1 cellular context compared by ENCODE assay signal in the genomic region with DNA sequence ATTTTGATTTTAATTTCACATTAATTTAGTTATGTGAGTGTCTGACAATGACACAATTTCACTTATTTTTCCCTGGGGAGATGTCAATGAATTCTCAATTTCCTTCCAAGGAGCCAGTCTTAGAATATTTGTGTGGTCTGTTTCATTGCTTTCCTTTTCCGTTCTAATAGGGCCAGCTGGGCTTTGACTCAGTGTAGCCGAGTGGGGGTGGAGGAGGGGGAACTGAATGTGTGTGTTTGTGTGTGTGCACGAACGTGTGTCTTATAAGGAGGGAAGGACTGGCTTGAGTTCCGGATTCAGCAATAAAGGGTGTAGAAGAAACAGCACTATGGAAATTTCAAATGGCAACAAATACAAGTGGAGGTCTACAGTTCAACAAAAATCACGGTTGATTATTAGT.
A peak's percentile ranks its signal among the peaks of the same experiment; 100 is the strongest.
TF ChIP-seq lines count a peak whose summit lies in the region.

No MANE protein-coding gene starts in this region.

TF ChIP-seq in GM12878, 131 proteins besides CTCF, POLR2A, EP300 and RAD21 (continued from another document):
- TF ChIP-seq, protein P1, sequence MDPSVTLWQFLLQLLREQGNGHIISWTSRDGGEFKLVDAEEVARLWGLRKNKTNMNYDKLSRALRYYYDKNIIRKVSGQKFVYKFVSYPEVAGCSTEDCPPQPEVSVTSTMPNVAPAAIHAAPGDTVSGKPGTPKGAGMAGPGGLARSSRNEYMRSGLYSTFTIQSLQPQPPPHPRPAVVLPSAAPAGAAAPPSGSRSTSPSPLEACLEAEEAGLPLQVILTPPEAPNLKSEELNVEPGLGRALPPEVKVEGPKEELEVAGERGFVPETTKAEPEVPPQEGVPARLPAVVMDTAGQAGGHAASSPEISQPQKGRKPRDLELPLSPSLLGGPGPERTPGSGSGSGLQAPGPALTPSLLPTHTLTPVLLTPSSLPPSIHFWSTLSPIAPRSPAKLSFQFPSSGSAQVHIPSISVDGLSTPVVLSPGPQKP (IDR thresholded peaks at IDR 0.05; ENCODE audit: low read depth, low read length) = no peak
- TF ChIP-seq FOXK2 (IDR thresholded peaks at IDR 0.05) = no peak
- TF ChIP-seq CREB1 (IDR thresholded peaks at IDR 0.05; ENCODE audit: low read depth) = peak; percentile 12; the same call in 1 of the 2 replicates
- TF ChIP-seq ZNF274 (IDR thresholded peaks at IDR 0.05; ENCODE audit: insufficient read depth, insufficient read length) = no peak
- TF ChIP-seq SRF (IDR thresholded peaks at IDR 0.05; ENCODE audit: low read depth in 2 of 2, low read length in 2 of 2) = 0 out of 4 replicates have a peak, but pooled peaks of 1 of the 2 experiments have one; percentile 14
- no peak for TF ChIP-seq KLF5 (IDR thresholded peaks at IDR 0.05; ENCODE audit: partially characterized antibody)
- no peak for TF ChIP-seq ZZZ3 (IDR thresholded peaks at IDR 0.05; ENCODE audit: control insufficient read depth, insufficient read length, low read depth)
- no peak for TF ChIP-seq SMC3 (IDR thresholded peaks at IDR 0.05; ENCODE audit: borderline replicate concordance, low read length)
- TF ChIP-seq, protein P2, sequence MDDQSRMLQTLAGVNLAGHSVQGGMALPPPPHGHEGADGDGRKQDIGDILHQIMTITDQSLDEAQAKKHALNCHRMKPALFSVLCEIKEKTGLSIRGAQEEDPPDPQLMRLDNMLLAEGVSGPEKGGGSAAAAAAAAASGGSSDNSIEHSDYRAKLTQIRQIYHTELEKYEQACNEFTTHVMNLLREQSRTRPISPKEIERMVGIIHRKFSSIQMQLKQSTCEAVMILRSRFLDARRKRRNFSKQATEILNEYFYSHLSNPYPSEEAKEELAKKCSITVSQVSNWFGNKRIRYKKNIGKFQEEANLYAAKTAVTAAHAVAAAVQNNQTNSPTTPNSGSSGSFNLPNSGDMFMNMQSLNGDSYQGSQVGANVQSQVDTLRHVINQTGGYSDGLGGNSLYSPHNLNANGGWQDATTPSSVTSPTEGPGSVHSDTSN (IDR thresholded peaks at IDR 0.05; ENCODE audit: insufficient replicate concordance, low read depth, low read length) = no peak
- no peak for TF ChIP-seq YBX1 (IDR thresholded peaks at IDR 0.05)
- TF ChIP-seq BCL11A (IDR thresholded peaks at IDR 0.05; ENCODE audit: low read depth, low read length) = no peak
- TF ChIP-seq, protein P3, sequence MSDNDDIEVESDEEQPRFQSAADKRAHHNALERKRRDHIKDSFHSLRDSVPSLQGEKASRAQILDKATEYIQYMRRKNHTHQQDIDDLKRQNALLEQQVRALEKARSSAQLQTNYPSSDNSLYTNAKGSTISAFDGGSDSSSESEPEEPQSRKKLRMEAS (IDR thresholded peaks at IDR 0.05; ENCODE audit: low read depth, low read length) = no peak
- TF ChIP-seq CHD4 (IDR thresholded peaks at IDR 0.05) = no peak
- no peak for TF ChIP-seq NRF1 (conservative IDR thresholded peaks at IDR 0.05; ENCODE audit: low read depth, low read length)
- TF ChIP-seq, protein P4, sequence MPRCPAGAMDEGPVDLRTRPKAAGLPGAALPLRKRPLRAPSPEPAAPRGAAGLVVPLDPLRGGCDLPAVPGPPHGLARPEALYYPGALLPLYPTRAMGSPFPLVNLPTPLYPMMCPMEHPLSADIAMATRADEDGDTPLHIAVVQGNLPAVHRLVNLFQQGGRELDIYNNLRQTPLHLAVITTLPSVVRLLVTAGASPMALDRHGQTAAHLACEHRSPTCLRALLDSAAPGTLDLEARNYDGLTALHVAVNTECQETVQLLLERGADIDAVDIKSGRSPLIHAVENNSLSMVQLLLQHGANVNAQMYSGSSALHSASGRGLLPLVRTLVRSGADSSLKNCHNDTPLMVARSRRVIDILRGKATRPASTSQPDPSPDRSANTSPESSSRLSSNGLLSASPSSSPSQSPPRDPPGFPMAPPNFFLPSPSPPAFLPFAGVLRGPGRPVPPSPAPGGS (IDR thresholded peaks at IDR 0.05; ENCODE audit: borderline replicate concordance, insufficient read depth, low read depth, low read length, poor library complexity, severe bottlenecking) = no peak
- TF ChIP-seq SP1 (IDR thresholded peaks at IDR 0.05; ENCODE audit: low read depth, low read length) = no peak
- 0 out of 2 replicates have a peak, but pooled peaks have one; percentile 57 for TF ChIP-seq PML (IDR thresholded peaks at IDR 0.05; ENCODE audit: low read length)
- TF ChIP-seq KAT2A (conservative IDR thresholded peaks at IDR 0.05; ENCODE audit: control insufficient read depth, low read depth, low read length) = no peak
- TF ChIP-seq TCF3 (IDR thresholded peaks at IDR 0.05; ENCODE audit: borderline replicate concordance, insufficient read depth, low read depth, low read length) = peak; percentile 80; the same call in 1 of the 2 replicates
- TF ChIP-seq, protein P5, sequence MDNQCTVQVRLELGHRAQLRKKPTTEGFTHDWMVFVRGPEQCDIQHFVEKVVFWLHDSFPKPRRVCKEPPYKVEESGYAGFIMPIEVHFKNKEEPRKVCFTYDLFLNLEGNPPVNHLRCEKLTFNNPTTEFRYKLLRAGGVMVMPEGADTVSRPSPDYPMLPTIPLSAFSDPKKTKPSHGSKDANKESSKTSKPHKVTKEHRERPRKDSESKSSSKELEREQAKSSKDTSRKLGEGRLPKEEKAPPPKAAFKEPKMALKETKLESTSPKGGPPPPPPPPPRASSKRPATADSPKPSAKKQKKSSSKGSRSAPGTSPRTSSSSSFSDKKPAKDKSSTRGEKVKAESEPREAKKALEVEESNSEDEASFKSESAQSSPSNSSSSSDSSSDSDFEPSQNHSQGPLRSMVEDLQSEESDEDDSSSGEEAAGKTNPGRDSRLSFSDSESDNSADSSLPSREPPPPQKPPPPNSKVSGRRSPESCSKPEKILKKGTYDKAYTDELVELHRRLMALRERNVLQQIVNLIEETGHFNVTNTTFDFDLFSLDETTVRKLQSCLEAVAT (IDR thresholded peaks at IDR 0.05) = no peak
- TF ChIP-seq, protein P6, sequence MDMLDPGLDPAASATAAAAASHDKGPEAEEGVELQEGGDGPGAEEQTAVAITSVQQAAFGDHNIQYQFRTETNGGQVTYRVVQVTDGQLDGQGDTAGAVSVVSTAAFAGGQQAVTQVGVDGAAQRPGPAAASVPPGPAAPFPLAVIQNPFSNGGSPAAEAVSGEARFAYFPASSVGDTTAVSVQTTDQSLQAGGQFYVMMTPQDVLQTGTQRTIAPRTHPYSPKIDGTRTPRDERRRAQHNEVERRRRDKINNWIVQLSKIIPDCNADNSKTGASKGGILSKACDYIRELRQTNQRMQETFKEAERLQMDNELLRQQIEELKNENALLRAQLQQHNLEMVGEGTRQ (IDR thresholded peaks at IDR 0.05; ENCODE audit: borderline replicate concordance, low read depth, low read length) = no peak
- TF ChIP-seq MXI1 (IDR thresholded peaks at IDR 0.05; ENCODE audit: low read depth, low read length) = 0 out of 2 replicates have a peak, but pooled peaks have one; percentile 27
- no peak for TF ChIP-seq ESRRA (IDR thresholded peaks at IDR 0.05; ENCODE audit: low read length)
- TF ChIP-seq WRNIP1 (IDR thresholded peaks at IDR 0.05; ENCODE audit: borderline replicate concordance, low read depth, low read length) = no peak
- TF ChIP-seq, protein P7, sequence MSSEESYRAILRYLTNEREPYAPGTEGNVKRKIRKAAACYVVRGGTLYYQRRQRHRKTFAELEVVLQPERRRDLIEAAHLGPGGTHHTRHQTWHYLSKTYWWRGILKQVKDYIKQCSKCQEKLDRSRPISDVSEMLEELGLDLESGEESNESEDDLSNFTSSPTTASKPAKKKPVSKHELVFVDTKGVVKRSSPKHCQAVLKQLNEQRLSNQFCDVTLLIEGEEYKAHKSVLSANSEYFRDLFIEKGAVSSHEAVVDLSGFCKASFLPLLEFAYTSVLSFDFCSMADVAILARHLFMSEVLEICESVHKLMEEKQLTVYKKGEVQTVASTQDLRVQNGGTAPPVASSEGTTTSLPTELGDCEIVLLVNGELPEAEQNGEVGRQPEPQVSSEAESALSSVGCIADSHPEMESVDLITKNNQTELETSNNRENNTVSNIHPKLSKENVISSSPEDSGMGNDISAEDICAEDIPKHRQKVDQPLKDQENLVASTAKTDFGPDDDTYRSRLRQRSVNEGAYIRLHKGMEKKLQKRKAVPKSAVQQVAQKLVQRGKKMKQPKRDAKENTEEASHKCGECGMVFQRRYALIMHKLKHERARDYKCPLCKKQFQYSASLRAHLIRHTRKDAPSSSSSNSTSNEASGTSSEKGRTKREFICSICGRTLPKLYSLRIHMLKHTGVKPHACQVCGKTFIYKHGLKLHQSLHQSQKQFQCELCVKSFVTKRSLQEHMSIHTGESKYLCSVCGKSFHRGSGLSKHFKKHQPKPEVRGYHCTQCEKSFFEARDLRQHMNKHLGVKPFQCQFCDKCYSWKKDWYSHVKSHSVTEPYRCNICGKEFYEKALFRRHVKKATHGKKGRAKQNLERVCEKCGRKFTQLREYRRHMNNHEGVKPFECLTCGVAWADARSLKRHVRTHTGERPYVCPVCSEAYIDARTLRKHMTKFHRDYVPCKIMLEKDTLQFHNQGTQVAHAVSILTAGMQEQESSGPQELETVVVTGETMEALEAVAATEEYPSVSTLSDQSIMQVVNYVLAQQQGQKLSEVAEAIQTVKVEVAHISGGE (CRISPR knock-in tag; IDR thresholded peaks at IDR 0.05) = no peak
- TF ChIP-seq SPI1 (IDR thresholded peaks at IDR 0.05; ENCODE audit: borderline replicate concordance, insufficient read depth, low read depth, low read length) = no peak
- no peak for TF ChIP-seq BHLHE40 (IDR thresholded peaks at IDR 0.05; ENCODE audit: borderline replicate concordance in 1 of 2, low read depth in 2 of 2, low read length in 1 of 2)
- peak in 1 of 2 experiments; percentile 70; a peak in 2 of 4 replicates for TF ChIP-seq ETV6 (conservative IDR thresholded peaks at IDR 0.05 in 1 of 2, IDR thresholded peaks at IDR 0.05 in 1 of 2; ENCODE audit: borderline replicate concordance in 1 of 2, low read depth in 1 of 2)
- TF ChIP-seq PAX5 (IDR thresholded peaks at IDR 0.05; ENCODE audit: borderline replicate concordance, low read depth, low read length) = no peak
- TF ChIP-seq SMARCA5 (IDR thresholded peaks at IDR 0.05) = no peak
- peak in 1 of 2 experiments; percentile 48; a peak in 1 of 4 replicates for TF ChIP-seq CEBPB (IDR thresholded peaks at IDR 0.05; ENCODE audit: borderline replicate concordance in 1 of 2, low read depth in 2 of 2, low read length in 2 of 2)
- TF ChIP-seq, protein P8, sequence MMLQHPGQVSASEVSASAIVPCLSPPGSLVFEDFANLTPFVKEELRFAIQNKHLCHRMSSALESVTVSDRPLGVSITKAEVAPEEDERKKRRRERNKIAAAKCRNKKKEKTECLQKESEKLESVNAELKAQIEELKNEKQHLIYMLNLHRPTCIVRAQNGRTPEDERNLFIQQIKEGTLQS (IDR thresholded peaks at IDR 0.05; ENCODE audit: borderline replicate concordance, extremely low read depth, low read depth, low read length) = no peak
- peak; percentile 56; the same call in 1 of the 2 replicates for TF ChIP-seq MEF2A (IDR thresholded peaks at IDR 0.05; ENCODE audit: insufficient read depth, low read depth, low read length)
- TF ChIP-seq EED (IDR thresholded peaks at IDR 0.05; ENCODE audit: low read depth) = peak; percentile 66
- no peak for TF ChIP-seq MYC (IDR thresholded peaks at IDR 0.05; ENCODE audit: insufficient read depth, insufficient read length, insufficient replicate concordance, low read length, severe bottlenecking)
- TF ChIP-seq CBFB (IDR thresholded peaks at IDR 0.05; ENCODE audit: low read depth) = no peak
- TF ChIP-seq POU2F2 (IDR thresholded peaks at IDR 0.05; ENCODE audit: borderline replicate concordance, low read depth, low read length) = no peak
- TF ChIP-seq, protein P9, sequence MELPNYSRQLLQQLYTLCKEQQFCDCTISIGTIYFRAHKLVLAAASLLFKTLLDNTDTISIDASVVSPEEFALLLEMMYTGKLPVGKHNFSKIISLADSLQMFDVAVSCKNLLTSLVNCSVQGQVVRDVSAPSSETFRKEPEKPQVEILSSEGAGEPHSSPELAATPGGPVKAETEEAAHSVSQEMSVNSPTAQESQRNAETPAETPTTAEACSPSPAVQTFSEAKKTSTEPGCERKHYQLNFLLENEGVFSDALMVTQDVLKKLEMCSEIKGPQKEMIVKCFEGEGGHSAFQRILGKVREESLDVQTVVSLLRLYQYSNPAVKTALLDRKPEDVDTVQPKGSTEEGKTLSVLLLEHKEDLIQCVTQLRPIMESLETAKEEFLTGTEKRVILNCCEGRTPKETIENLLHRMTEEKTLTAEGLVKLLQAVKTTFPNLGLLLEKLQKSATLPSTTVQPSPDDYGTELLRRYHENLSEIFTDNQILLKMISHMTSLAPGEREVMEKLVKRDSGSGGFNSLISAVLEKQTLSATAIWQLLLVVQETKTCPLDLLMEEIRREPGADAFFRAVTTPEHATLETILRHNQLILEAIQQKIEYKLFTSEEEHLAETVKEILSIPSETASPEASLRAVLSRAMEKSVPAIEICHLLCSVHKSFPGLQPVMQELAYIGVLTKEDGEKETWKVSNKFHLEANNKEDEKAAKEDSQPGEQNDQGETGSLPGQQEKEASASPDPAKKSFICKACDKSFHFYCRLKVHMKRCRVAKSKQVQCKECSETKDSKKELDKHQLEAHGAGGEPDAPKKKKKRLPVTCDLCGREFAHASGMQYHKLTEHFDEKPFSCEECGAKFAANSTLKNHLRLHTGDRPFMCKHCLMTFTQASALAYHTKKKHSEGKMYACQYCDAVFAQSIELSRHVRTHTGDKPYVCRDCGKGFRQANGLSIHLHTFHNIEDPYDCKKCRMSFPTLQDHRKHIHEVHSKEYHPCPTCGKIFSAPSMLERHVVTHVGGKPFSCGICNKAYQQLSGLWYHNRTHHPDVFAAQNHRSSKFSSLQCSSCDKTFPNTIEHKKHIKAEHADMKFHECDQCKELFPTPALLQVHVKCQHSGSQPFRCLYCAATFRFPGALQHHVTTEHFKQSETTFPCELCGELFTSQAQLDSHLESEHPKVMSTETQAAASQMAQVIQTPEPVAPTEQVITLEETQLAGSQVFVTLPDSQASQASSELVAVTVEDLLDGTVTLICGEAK (IDR thresholded peaks at IDR 0.05; ENCODE audit: borderline replicate concordance) = peak; percentile 38; the same call in 1 of the 2 replicates
- no peak for TF ChIP-seq TARDBP (IDR thresholded peaks at IDR 0.05; ENCODE audit: borderline replicate concordance)
- TF ChIP-seq IKZF2 (IDR thresholded peaks at IDR 0.05) = no peak
- peak; percentile 39; the same call in 1 of the 2 replicates for TF ChIP-seq GABPA (IDR thresholded peaks at IDR 0.05; ENCODE audit: low read depth)
- no peak for TF ChIP-seq CBX3 (IDR thresholded peaks at IDR 0.05; ENCODE audit: borderline replicate concordance, low read depth)
TF ChIP-seq in GM12878: peak in this region for 15.
